24 cellular contexts compared by ENCODE assay signal in the genomic region with DNA sequence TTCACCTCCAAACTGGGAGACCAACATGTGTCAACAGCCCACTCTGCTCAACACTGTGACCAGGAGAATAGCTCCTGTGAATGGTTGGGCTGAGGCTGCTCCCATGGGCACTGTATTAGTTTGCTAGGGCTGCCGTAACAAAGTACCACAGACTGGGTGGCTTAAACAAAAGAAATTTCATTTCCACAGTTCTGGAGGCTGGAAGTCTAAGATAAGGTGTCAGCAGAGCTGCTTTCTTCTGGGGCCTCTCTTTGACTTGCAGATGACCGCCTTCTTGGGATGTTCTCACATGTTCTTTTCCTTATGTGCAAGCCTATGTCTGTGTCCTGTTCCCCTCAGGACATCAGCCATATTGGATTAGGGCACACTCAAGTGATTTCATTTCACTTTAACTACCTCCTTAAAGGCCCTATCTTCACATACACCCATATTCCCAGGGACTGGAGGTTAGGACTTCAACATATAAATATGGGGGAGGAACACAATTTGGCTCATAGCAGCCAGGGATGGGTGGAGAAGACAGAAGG.
DNase-seq lines count a peak whose midpoint lies in the region; ATAC-seq and TF ChIP-seq lines count a peak whose summit lies in the region.
"Had no signal": no experiment of that assay in that cellular context is flagged by ENCODE, and none has a peak within 500 bp of the region (broad histone marks: within the 10 kb centered on the region; RNA-seq: fewer than 3 reads in every experiment).

No MANE protein-coding gene starts in this region.

- no peaks in the 10 kb centered on the region for H3K27me3 Mint-ChIP-seq in dendritic cell treated with granulocyte-macrophage colony-stimulating factor and Interleukin-4, amounts not matched to agents 40 ng/mL and 50 ng/mL, for 4 days

- DNase-seq in OCI-M1 (lab: John Stamatoyannopoulos, UW) (peak; percentile 40), gastrocnemius medialis (no peak), iPS-NIHi11 (ENCODE audit: low spot score) (no peak), posterior vena cava (ENCODE audit: low spot score) (no peak), SHP77 (lab: John Stamatoyannopoulos, UW) (no peak)
- DNase-seq: AML-193; CD4-positive, alpha-beta T cell; COR-L47; DMS53; H7; MV-4-11; NCI-H1105; NCI-H1436 treated with DMSO at 0.1 percent for 48 hours; NCI-H187 treated with DMSO at 0.1 percent for 48 hours; NCI-H2107; NCI-H524 treated with DMSO at 0.1 percent for 48 hours; NCI-H774; SJCRH30 had no signal

- no peaks in the 10 kb centered on the region for H3K9me3 Mint-ChIP-seq in dendritic cell treated with granulocyte-macrophage colony-stimulating factor and Interleukin-4, amounts not matched to agents 40 ng/mL and 50 ng/mL, for 4 days
- H3K9me3 Mint-ChIP-seq: CD4-positive, alpha-beta T cell; IgD-negative memory B cell had no signal

- no peak overlapping the region for H3K4me3 Mint-ChIP-seq in dendritic cell treated with granulocyte-macrophage colony-stimulating factor and Interleukin-4, amounts not matched to agents 40 ng/mL and 50 ng/mL, for 4 days
- H3K4me3 Mint-ChIP-seq: CD4-positive, alpha-beta T cell; IgD-negative memory B cell had no signal

- H3K36me3 ChIP-seq in HEK293 (ENCODE audit: control insufficient read depth in 2 of 2, insufficient read depth in 1 of 2, low read length in 2 of 2) (no peaks in the 10 kb centered on the region), gastrocnemius medialis (no peaks in the 10 kb centered on the region)
- H3K36me3 ChIP-seq: BLaER1 treated with 17β-estradiol and CSF1 and Interleukin-3, amounts not matched to agents 10 nM and 100 nM; SJCRH30 had no signal

- no peaks in the 10 kb centered on the region for H3K27me3 ChIP-seq in gastrocnemius medialis
- H3K27me3 ChIP-seq: BLaER1 treated with 17β-estradiol and CSF1 and Interleukin-3, amounts not matched to agents 10 nM and 100 nM; SJCRH30 had no signal

- peaks cover 8% of the 10 kb centered on the region for H3K4me1 Mint-ChIP-seq in dendritic cell treated with granulocyte-macrophage colony-stimulating factor and Interleukin-4, amounts not matched to agents 40 ng/mL and 50 ng/mL, for 4 days (ENCODE audit: low read depth)

- no peak for TF ChIP-seq POLR2A in gastrocnemius medialis (IDR thresholded peaks at IDR 0.05)

- no peak overlapping the region for H3K27ac ChIP-seq in HEK293 (ENCODE audit: extremely low read depth, low read depth, low read length)
- peak overlapping the region; percentile 76 to 90 (median 80) for H3K27ac ChIP-seq in gastrocnemius medialis
- H3K27ac ChIP-seq: A549; BLaER1 treated with 17β-estradiol and CSF1 and Interleukin-3, amounts not matched to agents 10 nM and 100 nM; SJCRH30 had no signal

- H3K9me3 ChIP-seq in HEK293 (ENCODE audit: control insufficient read depth, insufficient read depth, low read depth, low read length) (no peaks in the 10 kb centered on the region), gastrocnemius medialis (no peaks in the 10 kb centered on the region)
- H3K9me3 ChIP-seq: A549; BLaER1 treated with 17β-estradiol and CSF1 and Interleukin-3, amounts not matched to agents 10 nM and 100 nM; SJCRH30 had no signal

- no peak for ATAC-seq in gastrocnemius medialis
- ATAC-seq: SK-N-SH treated with all-trans-retinoic acid at 6 μM for 48 hours had no signal

- POLR2A ChIA-PET in HEK293 (lab: Yijun Ruan, JAX) = no interaction called here

- H3K4me1 ChIP-seq in HEK293 (ENCODE audit: control insufficient read depth, insufficient read depth, low read length) = no peaks in the 10 kb centered on the region
- peaks cover 67 to 79% of the 10 kb centered on the region in 2 donors for H3K4me1 ChIP-seq in gastrocnemius medialis

- in situ Hi-C loops in gastrocnemius medialis (cut with MboI; ENCODE audit: low sequenced_read_pairs in 4 of 4) = loop anchor here in 1 of 4 donors (10.0 kb wide), 1 partner anchor 84 kb away; no protein-coding TSS in a partner anchor

- intact Hi-C loops in dendritic cell treated with granulocyte-macrophage colony-stimulating factor and Interleukin-4, amounts not matched to agents 40 ng/mL and 50 ng/mL, for 4 days (cut with micrococcal nuclease) = loop anchor here (5.0 kb wide), 1 partner anchor 41 kb away; no protein-coding TSS in a partner anchor
- intact Hi-C loops in gastrocnemius medialis (cut with DNase I; ENCODE audit: low total_unique reads) = no loop called here
- intact Hi-C loops in posterior vena cava (cut with DNase I) = loop anchor here in 1 of 2 donors (2.0 kb wide), 1 partner anchor 88 kb away; no protein-coding TSS in a partner anchor

- CTCF ChIA-PET in HEK293 (lab: Yijun Ruan, JAX) = interaction anchor here (0.5 to 8.0 kb wide), 2 partner anchors 39 to 90 kb away, joined by 3 to 152 read pairs; a partner anchor contains a TSS

- TF ChIP-seq CTCF in HEK293 (tag by site-specific recombination; IDR thresholded peaks at IDR 0.05) (no peak), gastrocnemius medialis (IDR thresholded peaks at IDR 0.05 in 4 of 5, conservative IDR thresholded peaks at IDR 0.05 in 1 of 5) (no peak)

- peak overlapping the region; percentile 11 for H3K27ac Mint-ChIP-seq in dendritic cell treated with granulocyte-macrophage colony-stimulating factor and Interleukin-4, amounts not matched to agents 40 ng/mL and 50 ng/mL, for 4 days
- H3K27ac Mint-ChIP-seq: CD4-positive, alpha-beta T cell had no signal

- H3K4me3 ChIP-seq in HEK293 (ENCODE audit: low read depth, low read length) (no peak overlapping the region), gastrocnemius medialis (no peak overlapping the region)
- H3K4me3 ChIP-seq: A549; BLaER1 treated with 17β-estradiol and CSF1 and Interleukin-3, amounts not matched to agents 10 nM and 100 nM; SJCRH30 had no signal

- no peaks in the 10 kb centered on the region for H3K36me3 Mint-ChIP-seq in dendritic cell treated with granulocyte-macrophage colony-stimulating factor and Interleukin-4, amounts not matched to agents 40 ng/mL and 50 ng/mL, for 4 days (ENCODE audit: low read depth)
- H3K36me3 Mint-ChIP-seq: IgD-negative memory B cell had no signal

TF ChIP-seq in HEK293, 187 proteins besides CTCF, POLR2A, EP300 and RAD21:
- TF ChIP-seq, protein P1, sequence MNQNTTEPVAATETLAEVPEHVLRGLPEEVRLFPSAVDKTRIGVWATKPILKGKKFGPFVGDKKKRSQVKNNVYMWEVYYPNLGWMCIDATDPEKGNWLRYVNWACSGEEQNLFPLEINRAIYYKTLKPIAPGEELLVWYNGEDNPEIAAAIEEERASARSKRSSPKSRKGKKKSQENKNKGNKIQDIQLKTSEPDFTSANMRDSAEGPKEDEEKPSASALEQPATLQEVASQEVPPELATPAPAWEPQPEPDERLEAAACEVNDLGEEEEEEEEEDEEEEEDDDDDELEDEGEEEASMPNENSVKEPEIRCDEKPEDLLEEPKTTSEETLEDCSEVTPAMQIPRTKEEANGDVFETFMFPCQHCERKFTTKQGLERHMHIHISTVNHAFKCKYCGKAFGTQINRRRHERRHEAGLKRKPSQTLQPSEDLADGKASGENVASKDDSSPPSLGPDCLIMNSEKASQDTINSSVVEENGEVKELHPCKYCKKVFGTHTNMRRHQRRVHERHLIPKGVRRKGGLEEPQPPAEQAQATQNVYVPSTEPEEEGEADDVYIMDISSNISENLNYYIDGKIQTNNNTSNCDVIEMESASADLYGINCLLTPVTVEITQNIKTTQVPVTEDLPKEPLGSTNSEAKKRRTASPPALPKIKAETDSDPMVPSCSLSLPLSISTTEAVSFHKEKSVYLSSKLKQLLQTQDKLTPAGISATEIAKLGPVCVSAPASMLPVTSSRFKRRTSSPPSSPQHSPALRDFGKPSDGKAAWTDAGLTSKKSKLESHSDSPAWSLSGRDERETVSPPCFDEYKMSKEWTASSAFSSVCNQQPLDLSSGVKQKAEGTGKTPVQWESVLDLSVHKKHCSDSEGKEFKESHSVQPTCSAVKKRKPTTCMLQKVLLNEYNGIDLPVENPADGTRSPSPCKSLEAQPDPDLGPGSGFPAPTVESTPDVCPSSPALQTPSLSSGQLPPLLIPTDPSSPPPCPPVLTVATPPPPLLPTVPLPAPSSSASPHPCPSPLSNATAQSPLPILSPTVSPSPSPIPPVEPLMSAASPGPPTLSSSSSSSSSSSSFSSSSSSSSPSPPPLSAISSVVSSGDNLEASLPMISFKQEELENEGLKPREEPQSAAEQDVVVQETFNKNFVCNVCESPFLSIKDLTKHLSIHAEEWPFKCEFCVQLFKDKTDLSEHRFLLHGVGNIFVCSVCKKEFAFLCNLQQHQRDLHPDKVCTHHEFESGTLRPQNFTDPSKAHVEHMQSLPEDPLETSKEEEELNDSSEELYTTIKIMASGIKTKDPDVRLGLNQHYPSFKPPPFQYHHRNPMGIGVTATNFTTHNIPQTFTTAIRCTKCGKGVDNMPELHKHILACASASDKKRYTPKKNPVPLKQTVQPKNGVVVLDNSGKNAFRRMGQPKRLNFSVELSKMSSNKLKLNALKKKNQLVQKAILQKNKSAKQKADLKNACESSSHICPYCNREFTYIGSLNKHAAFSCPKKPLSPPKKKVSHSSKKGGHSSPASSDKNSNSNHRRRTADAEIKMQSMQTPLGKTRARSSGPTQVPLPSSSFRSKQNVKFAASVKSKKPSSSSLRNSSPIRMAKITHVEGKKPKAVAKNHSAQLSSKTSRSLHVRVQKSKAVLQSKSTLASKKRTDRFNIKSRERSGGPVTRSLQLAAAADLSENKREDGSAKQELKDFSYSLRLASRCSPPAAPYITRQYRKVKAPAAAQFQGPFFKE (tag by site-specific recombination; IDR thresholded peaks at IDR 0.05; ENCODE audit: borderline replicate concordance) = no peak
- TF ChIP-seq, protein P2, sequence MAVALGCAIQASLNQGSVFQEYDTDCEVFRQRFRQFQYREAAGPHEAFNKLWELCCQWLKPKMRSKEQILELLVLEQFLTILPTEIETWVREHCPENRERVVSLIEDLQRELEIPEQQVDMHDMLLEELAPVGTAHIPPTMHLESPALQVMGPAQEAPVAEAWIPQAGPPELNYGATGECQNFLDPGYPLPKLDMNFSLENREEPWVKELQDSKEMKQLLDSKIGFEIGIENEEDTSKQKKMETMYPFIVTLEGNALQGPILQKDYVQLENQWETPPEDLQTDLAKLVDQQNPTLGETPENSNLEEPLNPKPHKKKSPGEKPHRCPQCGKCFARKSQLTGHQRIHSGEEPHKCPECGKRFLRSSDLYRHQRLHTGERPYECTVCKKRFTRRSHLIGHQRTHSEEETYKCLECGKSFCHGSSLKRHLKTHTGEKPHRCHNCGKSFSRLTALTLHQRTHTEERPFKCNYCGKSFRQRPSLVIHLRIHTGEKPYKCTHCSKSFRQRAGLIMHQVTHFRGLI (tag by site-specific recombination; IDR thresholded peaks at IDR 0.05) = peak; percentile 92
